ENCODE assay signal across 22 cellular contexts in the genomic region with DNA sequence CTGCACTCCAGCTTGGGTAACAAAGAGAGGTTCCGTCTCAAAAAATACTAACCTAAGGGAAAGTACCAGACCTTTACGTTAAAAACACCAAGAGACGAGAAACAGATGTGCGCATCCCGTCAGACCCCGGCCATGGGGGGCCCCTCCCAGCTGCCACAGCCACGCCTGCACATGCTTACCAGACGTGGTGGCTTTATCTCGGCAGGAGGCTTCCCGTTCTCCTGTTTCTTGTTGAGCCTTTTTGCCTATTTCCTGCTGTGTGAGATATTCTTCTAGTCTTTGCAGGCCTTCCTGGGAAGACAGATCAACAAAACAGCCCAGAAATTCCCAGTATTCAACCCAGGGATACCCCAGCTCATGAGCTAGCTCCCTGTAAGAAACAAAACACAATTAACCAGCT.
"Had no signal": no experiment of that assay in that cellular context is flagged by ENCODE, and none has a peak within 500 bp of the region (broad histone marks: within the 10 kb centered on the region; RNA-seq: fewer than 3 reads in every experiment).

No MANE protein-coding gene starts in this region.

- H3K4me1 ChIP-seq: foreskin keratinocyte, right lobe of liver, SJCRH30, testis had no signal

- H3K9me3 ChIP-seq: left ventricle myocardium inferior, mucosa of descending colon, right lobe of liver, testis had no signal

- H3K27me3 ChIP-seq: brain microvascular endothelial cell, foreskin keratinocyte, right lobe of liver, SJCRH30, testis had no signal

- DNase-seq: activated CD4-positive, alpha-beta T cell treated with anti-CD3 and anti-CD28 coated beads for 4 hours; activated CD4-positive, alpha-beta T cell treated with anti-CD3 and anti-CD28 coated beads, Interleukin-2, amount 50 U/mL, for 48 hours; activated effector memory CD4-positive, alpha-beta T cell treated with anti-CD3 and anti-CD28 coated beads, Interleukin-2, amount 50 U/mL, for 16 hours; activated naive CD4-positive, alpha-beta T cell treated with anti-CD3 and anti-CD28 coated beads, Interleukin-2, amount 10 ng/mL, durations not matched to agents 7 days and 5 days; activated naive CD8-positive, alpha-beta T cell treated with anti-CD3 and anti-CD28 coated beads, Interleukin-2, amount 50 U/mL, for 24 hours; activated T-cell treated with anti-CD3 and anti-CD28 coated beads, Interleukin-2, amount 50 U/mL, for 72 hours; brain microvascular endothelial cell; cortex of kidney; erythroblast; foreskin keratinocyte; kidney glomerular epithelial cell; left ventricle myocardium inferior; occipital lobe; right lobe of liver; SJCRH30; small intestine; stimulated activated CD4-positive, alpha-beta T cell treated with anti-CD3 and anti-CD28 coated beads, Interleukin-15, amount 100 ng/mL, for 24 hours; stimulated activated naive CD4-positive, alpha-beta T cell; T1000; testis had no signal

- ATAC-seq: activated naive CD8-positive, alpha-beta T cell treated with anti-CD3 and anti-CD28 coated beads, Interleukin-2, amount 50 U/mL, for 24 hours; activated T-cell treated with anti-CD3 and anti-CD28 coated beads, Interleukin-2, amount 50 U/mL, for 72 hours; foreskin keratinocyte; mucosa of descending colon; WTC11 had no signal

- H3K4me3 ChIP-seq: left ventricle myocardium inferior, mucosa of descending colon, right lobe of liver, SJCRH30, testis had no signal

- H3K27ac ChIP-seq: brain microvascular endothelial cell, foreskin keratinocyte, left ventricle myocardium inferior, right lobe of liver, SJCRH30, testis had no signal
